ENCODE assay signal across 8 cellular contexts in the genomic region with DNA sequence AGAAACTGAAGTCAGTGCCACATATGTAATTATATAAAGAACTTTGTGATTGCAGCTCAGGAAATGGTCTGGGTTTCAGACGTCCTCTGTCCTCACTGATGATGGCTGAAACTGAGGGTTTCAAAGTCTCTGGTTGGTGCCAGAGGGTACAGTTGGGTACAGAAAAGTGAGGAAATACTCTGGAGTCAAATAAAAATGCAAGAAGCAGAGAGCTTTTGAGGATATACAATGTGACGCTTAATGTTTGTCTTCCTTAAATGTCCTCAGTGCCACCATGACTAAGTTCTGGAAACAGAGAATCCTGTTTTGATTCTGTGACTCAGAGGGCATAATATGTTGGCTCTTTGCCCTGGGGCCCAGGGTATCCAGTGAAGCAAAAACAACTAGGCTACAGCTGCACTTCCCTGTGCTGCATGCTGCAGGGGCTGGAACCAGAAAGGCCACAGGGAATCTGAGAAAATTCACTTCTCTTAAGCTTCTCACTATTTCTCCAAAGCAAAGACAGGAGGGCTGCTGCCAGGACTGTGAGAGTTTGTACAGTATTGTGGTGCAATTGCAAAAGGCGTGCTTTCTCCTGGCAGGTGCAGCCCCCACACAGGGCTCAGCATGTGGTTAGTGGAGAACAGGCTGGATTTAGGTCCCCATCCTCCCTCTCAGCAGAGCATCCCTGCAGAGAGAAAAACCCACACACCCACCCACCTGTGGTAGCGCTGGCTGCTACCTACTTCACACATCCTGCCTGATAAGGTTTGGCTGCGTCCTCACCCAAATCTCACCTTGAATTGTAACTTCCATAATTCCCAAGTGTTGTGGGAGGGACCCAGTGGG.
DNase-seq lines count a peak whose midpoint lies in the region; ATAC-seq and TF ChIP-seq lines count a peak whose summit lies in the region.

No MANE protein-coding gene starts in this region.

- H3K4me1 Mint-ChIP-seq in activated naive CD4-positive, alpha-beta T cell treated with anti-CD3 and anti-CD28 coated beads for 36 hours (ENCODE audit: low read depth), result peaks cover 8% of the 10 kb centered on the region
- H3K4me1 Mint-ChIP-seq in endothelial cell (ENCODE audit: unreplicated experiment), result peaks cover 22% of the 10 kb centered on the region

- TF ChIP-seq CTCF in endothelial cell (IDR thresholded peaks at IDR 0.05; ENCODE audit: unreplicated experiment), result no peak

- intact Hi-C loops in activated naive CD4-positive, alpha-beta T cell treated with anti-CD3 and anti-CD28 coated beads for 36 hours (cut with micrococcal nuclease), result loop anchor here (2.0 kb wide), 1 partner anchor 145 kb away; no protein-coding TSS in a partner anchor
- intact Hi-C loops in head of caudate nucleus (cut with DNase I), result no loop called here

- in situ Hi-C loops in SK-MEL-5 (cut with HindIII; ENCODE audit: low pct_unique_long_range_greater_than_20kb, low sequenced_read_pairs), result no loop called here

- CTCF ChIA-PET in activated naive CD4-positive, alpha-beta T cell treated with anti-CD3 and anti-CD28 coated beads for 36 hours (lab: Charles Lee), result no interaction called here

- no peak overlapping the region for H3K4me3 Mint-ChIP-seq in activated naive CD4-positive, alpha-beta T cell treated with anti-CD3 and anti-CD28 coated beads for 36 hours
- no peak overlapping the region for H3K4me3 Mint-ChIP-seq in endothelial cell (ENCODE audit: unreplicated experiment)

- H3K27me3 Mint-ChIP-seq in activated naive CD4-positive, alpha-beta T cell treated with anti-CD3 and anti-CD28 coated beads for 36 hours (ENCODE audit: low read depth), result peaks cover 10% of the 10 kb centered on the region
- H3K27me3 Mint-ChIP-seq in endothelial cell (ENCODE audit: unreplicated experiment), result no peaks in the 10 kb centered on the region

- H3K27ac Mint-ChIP-seq in activated naive CD4-positive, alpha-beta T cell treated with anti-CD3 and anti-CD28 coated beads for 36 hours, result no peak overlapping the region
- H3K27ac Mint-ChIP-seq in endothelial cell (ENCODE audit: unreplicated experiment), result no peak overlapping the region

- H3K9me3 Mint-ChIP-seq in activated naive CD4-positive, alpha-beta T cell treated with anti-CD3 and anti-CD28 coated beads for 36 hours, result peaks cover 7% of the 10 kb centered on the region
- no peaks in the 10 kb centered on the region for H3K9me3 Mint-ChIP-seq in endothelial cell (ENCODE audit: unreplicated experiment)

- no peaks in the 10 kb centered on the region for H3K36me3 Mint-ChIP-seq in activated naive CD4-positive, alpha-beta T cell treated with anti-CD3 and anti-CD28 coated beads for 36 hours (ENCODE audit: low read depth)
- H3K36me3 Mint-ChIP-seq in endothelial cell (ENCODE audit: low read depth, unreplicated experiment), result no peaks in the 10 kb centered on the region

- DNase-seq in activated naive CD4-positive, alpha-beta T cell treated with anti-CD3 and anti-CD28 coated beads for 36 hours, result peak; percentile 41
- no peak for DNase-seq in activated naive CD4-positive, alpha-beta T cell (lab: John Stamatoyannopoulos, UW)
- DNase-seq in SK-MEL-5 (ENCODE audit: low read depth, low spot score), result peak; percentile 43
- DNase-seq in head of caudate nucleus, result peak in 39 of 42 donors; percentile 8 to 89 (median 54)
- peak; percentile 5 for DNase-seq in stimulated activated CD4-positive, alpha-beta T cell treated with anti-CD3 and anti-CD28 coated beads, Interleukin-4, amount 100 ng/mL, for 24 hours
- no peak for DNase-seq in medulla oblongata (ENCODE audit: extremely low spot score)
- DNase-seq in endothelial cell (ENCODE audit: low spot score), result no peak

- no peak for ATAC-seq in GM18502 (IDR thresholded peaks at IDR 0.05; ENCODE audit: poor library complexity, unreplicated experiment)

Comparison
In these comparisons a context has a peak if more than half of its experiments do, and no peak if none do; other contexts are left out.
1. DNase-seq: peak in activated naive CD4-positive, alpha-beta T cell treated with anti-CD3 and anti-CD28 coated beads for 36 hours (single experiment), SK-MEL-5 (single experiment), head of caudate nucleus (39 of 42) and stimulated activated CD4-positive, alpha-beta T cell treated with anti-CD3 and anti-CD28 coated beads, Interleukin-4, amount 100 ng/mL, for 24 hours (single experiment); none in activated naive CD4-positive, alpha-beta T cell (0 of 4), medulla oblongata (single experiment) and endothelial cell (single experiment).